In genomic region chrX:72971859-72972258, GRCh38 we compare ENCODE assay signal across 6 cellular contexts. TPM values are rescaled to one million over a fixed set of nuclear protein-coding genes. Genes with fewer than 3 reads are reported as not detected.
"Had no signal": no experiment of that assay in that cellular context is flagged by ENCODE, and none has a peak within 500 bp of the region (broad histone marks: within the 10 kb centered on the region; RNA-seq: fewer than 3 reads in every experiment).

No MANE protein-coding gene starts in this region.

RNA-seq across cellular contexts. Expression of gene DMRTC1, which starts 28.2 kb away (rescaled TPM):
- total RNA-seq: HepG2, HT-29, HT1080, IMR-90, K562 had no signal
- polyA plus RNA-seq: HepG2, IMR-90, K562 had no signal

RNA-seq across cellular contexts. Expression of gene PABPC1L2B, which starts 30.9 kb away (rescaled TPM):
- total RNA-seq: HepG2, HT-29, HT1080, IMR-90, K562 had no signal
- polyA plus RNA-seq: HepG2, IgD-negative memory B cell, IMR-90, K562 had no signal

RNA-seq across cellular contexts. Expression of gene FAM236A, which starts 33.9 kb away (rescaled TPM):
- total RNA-seq: HepG2, HT-29, HT1080, IMR-90, K562 had no signal
- polyA plus RNA-seq: HepG2, IgD-negative memory B cell, IMR-90, K562 had no signal

RNA-seq across cellular contexts. Expression of gene FAM236C, which starts 59.4 kb away (rescaled TPM):
- total RNA-seq: HepG2, HT-29, HT1080, IMR-90, K562 had no signal
- polyA plus RNA-seq: HepG2, IgD-negative memory B cell, IMR-90, K562 had no signal
